Comparison of ENCODE assay signal across 10 cellular contexts in the genomic region with DNA sequence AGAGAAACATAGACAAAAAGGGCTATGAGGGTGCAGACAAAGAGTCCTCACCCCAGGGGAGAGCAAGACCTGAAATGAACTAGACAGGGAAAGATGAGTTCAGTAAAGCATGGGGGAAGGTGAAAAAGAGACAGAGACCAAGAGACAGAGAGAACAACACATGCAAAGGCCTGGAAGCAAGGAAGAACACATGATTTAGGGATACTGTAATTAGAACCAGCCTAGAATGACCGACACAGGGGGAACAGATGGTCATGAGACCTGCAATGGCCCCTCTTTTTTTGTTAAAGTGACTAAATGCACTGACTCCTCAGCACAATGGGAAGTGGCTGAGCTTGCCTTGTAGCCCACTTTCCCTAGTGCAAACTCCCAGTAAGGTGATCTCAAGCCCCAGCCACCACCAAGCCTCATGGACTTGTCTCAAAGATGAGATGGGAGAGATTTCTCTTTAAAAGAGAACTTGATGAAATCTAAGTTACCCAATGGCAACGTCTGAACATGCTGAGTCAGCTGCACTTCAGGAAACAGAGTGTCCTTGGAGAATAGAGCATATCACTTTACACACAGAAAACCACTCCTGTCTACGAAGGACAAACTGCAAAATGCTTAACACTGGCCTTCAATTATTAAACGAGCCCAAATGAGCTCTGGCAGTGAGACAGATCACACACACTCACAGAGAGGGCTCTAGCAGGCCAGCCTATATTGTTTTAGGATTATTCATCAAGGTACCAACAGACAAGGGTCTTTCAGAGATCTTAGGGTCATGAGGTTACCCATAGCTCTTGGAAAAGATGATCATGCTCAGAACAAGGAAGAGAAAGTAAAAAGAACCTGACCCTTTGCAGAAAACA.
DNase-seq lines count a peak whose midpoint lies in the region; ATAC-seq and TF ChIP-seq lines count a peak whose summit lies in the region.
"Had no signal": no experiment of that assay in that cellular context is flagged by ENCODE, and none has a peak within 500 bp of the region (broad histone marks: within the 10 kb centered on the region; RNA-seq: fewer than 3 reads in every experiment).

No MANE protein-coding gene starts in this region.

- no peak overlapping the region for H3K4me3 ChIP-seq in AG10803 (ENCODE audit: low read length)

- no peak for TF ChIP-seq CTCF in AG10803 (conservative IDR thresholded peaks at IDR 0.05; ENCODE audit: low read length)
- TF ChIP-seq CTCF in brain (conservative IDR thresholded peaks at IDR 0.05) = no peak

- no peak overlapping the region for H3K4me3 Mint-ChIP-seq in brain
- no peak overlapping the region for H3K4me3 Mint-ChIP-seq in T-helper 2 cell treated with Interferon-gamma antibody and Interleukin-4, amounts not matched to agents 5 μg/mL and 100 μg/mL, for 36 hours
- H3K4me3 Mint-ChIP-seq: activated naive CD8-positive, alpha-beta T cell treated with anti-CD3 and anti-CD28 coated beads, Interleukin-2, amount 10 ng/mL, durations not matched to agents 7 days and 5 days had no signal

- DNase-seq in AG10803 (ENCODE audit: low read depth) (peak; percentile 58), midbrain (lab: John Stamatoyannopoulos, UW) (peak; percentile 4), NK-92 (lab: John Stamatoyannopoulos, UW; ENCODE audit: unreplicated experiment) (no peak), NCI-H2029 (lab: John Stamatoyannopoulos, UW) (no peak)
- no peak for DNase-seq in T-helper 2 cell treated with Interferon-gamma antibody and Interleukin-4, amounts not matched to agents 5 μg/mL and 100 μg/mL, for 36 hours (ENCODE audit: low spot score)
- DNase-seq: activated naive CD8-positive, alpha-beta T cell treated with anti-CD3 and anti-CD28 coated beads, Interleukin-2, amount 10 ng/mL, durations not matched to agents 7 days and 5 days; stimulated activated CD8-positive, alpha-beta memory T cell treated with anti-CD3 and anti-CD28 coated beads, Interleukin-4, amount 100 ng/mL, for 48 hours had no signal

- peaks cover 9% of the 10 kb centered on the region for H3K36me3 Mint-ChIP-seq in brain
- H3K36me3 Mint-ChIP-seq in T-helper 2 cell treated with Interferon-gamma antibody and Interleukin-4, amounts not matched to agents 5 μg/mL and 100 μg/mL, for 36 hours (ENCODE audit: low read depth) = peaks cover 13% of the 10 kb centered on the region

- H3K9me3 Mint-ChIP-seq in brain = no peaks in the 10 kb centered on the region
- no peaks in the 10 kb centered on the region for H3K9me3 Mint-ChIP-seq in T-helper 2 cell treated with Interferon-gamma antibody and Interleukin-4, amounts not matched to agents 5 μg/mL and 100 μg/mL, for 36 hours
- H3K9me3 Mint-ChIP-seq: activated naive CD8-positive, alpha-beta T cell treated with anti-CD3 and anti-CD28 coated beads, Interleukin-2, amount 10 ng/mL, durations not matched to agents 7 days and 5 days had no signal

- peaks cover 54% of the 10 kb centered on the region for H3K4me1 Mint-ChIP-seq in brain
- peaks cover 5% of the 10 kb centered on the region for H3K4me1 Mint-ChIP-seq in T-helper 2 cell treated with Interferon-gamma antibody and Interleukin-4, amounts not matched to agents 5 μg/mL and 100 μg/mL, for 36 hours (ENCODE audit: low read depth)

- H3K27ac Mint-ChIP-seq in brain = peak overlapping the region in 4 of 5 experiments; percentile 0 to 67 (median 46)
- no peak overlapping the region for H3K27ac Mint-ChIP-seq in T-helper 2 cell treated with Interferon-gamma antibody and Interleukin-4, amounts not matched to agents 5 μg/mL and 100 μg/mL, for 36 hours
- H3K27ac Mint-ChIP-seq: activated naive CD8-positive, alpha-beta T cell treated with anti-CD3 and anti-CD28 coated beads, Interleukin-2, amount 10 ng/mL, durations not matched to agents 7 days and 5 days had no signal

- ATAC-seq in HG03432 (IDR thresholded peaks at IDR 0.05; ENCODE audit: unreplicated experiment) (peak; percentile 22), HG02870 (IDR thresholded peaks at IDR 0.05; ENCODE audit: unreplicated experiment) (no peak)

- peaks cover 5% of the 10 kb centered on the region for H3K27me3 Mint-ChIP-seq in brain
- H3K27me3 Mint-ChIP-seq in T-helper 2 cell treated with Interferon-gamma antibody and Interleukin-4, amounts not matched to agents 5 μg/mL and 100 μg/mL, for 36 hours (ENCODE audit: low read depth) = no peaks in the 10 kb centered on the region
- H3K27me3 Mint-ChIP-seq: activated naive CD8-positive, alpha-beta T cell treated with anti-CD3 and anti-CD28 coated beads, Interleukin-2, amount 10 ng/mL, durations not matched to agents 7 days and 5 days had no signal

Comparison
In these comparisons a context has a peak if more than half of its experiments do, and no peak if none do; other contexts are left out.
1. DNase-seq: peak in AG10803 (single experiment) and midbrain (single experiment); none in NK-92 (single experiment), T-helper 2 cell treated with Interferon-gamma antibody and Interleukin-4, amounts not matched to agents 5 μg/mL and 100 μg/mL, for 36 hours (single experiment) and NCI-H2029 (single experiment).